Comparison of ENCODE assay signal across 10 cellular contexts in genomic region chr19:18191640-18192062, GRCh38. TPM values are rescaled to one million over a fixed set of nuclear protein-coding genes. Genes with fewer than 3 reads are reported as not detected.
DNase-seq lines count a peak whose midpoint lies in the region; TF ChIP-seq lines count a peak whose summit lies in the region.
"Had no signal": no experiment of that assay in that cellular context is flagged by ENCODE, and none has a peak within 500 bp of the region (broad histone marks: within the 10 kb centered on the region; RNA-seq: fewer than 3 reads in every experiment).

No MANE protein-coding gene starts in this region.

- peaks cover 20% of the 10 kb centered on the region for H3K4me1 Mint-ChIP-seq in activated T-helper 1 cell treated with anti-CD3 and anti-CD28 coated beads, Interleukin-12 subunit alpha, Interleukin-12 subunit beta, Interleukin-2, Interleukin-4 antibody, amounts not matched to agents 30 ng/mL and 10 ng/mL and 1 ng/mL, durations not matched to agents 14 hours and 24 hours and 36 hours (ENCODE audit: low read depth)

- H3K36me3 Mint-ChIP-seq in activated T-helper 1 cell treated with anti-CD3 and anti-CD28 coated beads, Interleukin-12 subunit alpha, Interleukin-12 subunit beta, Interleukin-2, Interleukin-4 antibody, amounts not matched to agents 30 ng/mL and 10 ng/mL and 1 ng/mL, durations not matched to agents 14 hours and 24 hours and 36 hours (ENCODE audit: low read depth) = no peaks in the 10 kb centered on the region

- H3K9ac ChIP-seq in iPS-20b (ENCODE audit: low read depth, low read length) = peak overlapping the region; percentile 66; the same call in 1 of the 2 replicates

- WGBS in stomach, 5 donors = 36 to 55% (median 47%) methylated on average over 5 of the region's 5 CpGs

- DNase-seq in NCI-H82 (lab: John Stamatoyannopoulos, UW) (peak; percentile 66), NCI-H82 treated with DMSO at 0.1 percent for 48 hours (lab: John Stamatoyannopoulos, UW; ENCODE audit: unreplicated experiment) (no peak), stomach (no peak), kidney glomerular epithelial cell (lab: John Stamatoyannopoulos, UW) (no peak), NK-92 (lab: John Stamatoyannopoulos, UW; ENCODE audit: unreplicated experiment) (no peak), cerebellar nuclear complex (lab: John Stamatoyannopoulos, UW) (no peak)
- no peak for DNase-seq in activated T-helper 1 cell treated with anti-CD3 and anti-CD28 coated beads, Interleukin-12 subunit alpha, Interleukin-12 subunit beta, Interleukin-2, Interleukin-4 antibody, amounts not matched to agents 30 ng/mL and 10 ng/mL and 1 ng/mL, durations not matched to agents 14 hours and 24 hours and 36 hours (ENCODE audit: low spot score)

- no peaks in the 10 kb centered on the region for H3K27me3 ChIP-seq in iPS-20b (ENCODE audit: insufficient read depth, low read length)
- H3K27me3 ChIP-seq in stomach = no peaks in the 10 kb centered on the region

- H3K27ac ChIP-seq in iPS-20b (ENCODE audit: low read length) (no peak overlapping the region), stomach (peak overlapping the region; percentile 81 to 98 (median 98))

- no peak overlapping the region for H3K4me3 ChIP-seq in iPS-20b (ENCODE audit: low read length)
- peak overlapping the region; percentile 52 to 72 (median 60) for H3K4me3 ChIP-seq in stomach

- TF ChIP-seq CTCF in stomach (IDR thresholded peaks at IDR 0.05) = no peak

- peaks cover 8% of the 10 kb centered on the region; the same call in 1 of the 2 replicates for H3K4me1 ChIP-seq in iPS-20b (ENCODE audit: insufficient read depth, low read length)
- H3K4me1 ChIP-seq in stomach = peaks cover 18 to 34% (median 28%) of the 10 kb centered on the region in 4 donors

- no peak for TF ChIP-seq POLR2A in stomach (IDR thresholded peaks at IDR 0.05)

- TF ChIP-seq EP300 in stomach (IDR thresholded peaks at IDR 0.05) = no peak

- H3K9me3 ChIP-seq in iPS-20b (ENCODE audit: insufficient read depth, low read depth, low read length) = no peaks in the 10 kb centered on the region
- H3K9me3 ChIP-seq in stomach = no peaks in the 10 kb centered on the region

- peak overlapping the region; percentile 90 for H3K27ac Mint-ChIP-seq in activated T-helper 1 cell treated with anti-CD3 and anti-CD28 coated beads, Interleukin-12 subunit alpha, Interleukin-12 subunit beta, Interleukin-2, Interleukin-4 antibody, amounts not matched to agents 30 ng/mL and 10 ng/mL and 1 ng/mL, durations not matched to agents 14 hours and 24 hours and 36 hours

- H3K36me3 ChIP-seq in iPS-20b (ENCODE audit: insufficient read depth, low read depth, low read length) = peaks cover 11% of the 10 kb centered on the region
- H3K36me3 ChIP-seq in stomach = peaks cover 6 to 12% (median 12%) of the 10 kb centered on the region in 4 donors

- peak overlapping the region; percentile 83 for H3K4me3 Mint-ChIP-seq in activated T-helper 1 cell treated with anti-CD3 and anti-CD28 coated beads, Interleukin-12 subunit alpha, Interleukin-12 subunit beta, Interleukin-2, Interleukin-4 antibody, amounts not matched to agents 30 ng/mL and 10 ng/mL and 1 ng/mL, durations not matched to agents 14 hours and 24 hours and 36 hours

- intact Hi-C loops in activated T-helper 1 cell treated with anti-CD3 and anti-CD28 coated beads, Interleukin-12 subunit alpha, Interleukin-12 subunit beta, Interleukin-2, Interleukin-4 antibody, amounts not matched to agents 30 ng/mL and 10 ng/mL and 1 ng/mL, durations not matched to agents 14 hours and 24 hours and 36 hours (cut with micrococcal nuclease) = loop anchor here (1.0 to 5.0 kb wide), 9 partner anchors 18 to 351 kb away; partner anchors contain the start of genes FKBP8, IFI30, JUND and LSM4
- intact Hi-C loops in stomach (cut with DNase I; ENCODE audit: low total_unique reads) = no loop called here

- H3K27me3 Mint-ChIP-seq in activated T-helper 1 cell treated with anti-CD3 and anti-CD28 coated beads, Interleukin-12 subunit alpha, Interleukin-12 subunit beta, Interleukin-2, Interleukin-4 antibody, amounts not matched to agents 30 ng/mL and 10 ng/mL and 1 ng/mL, durations not matched to agents 14 hours and 24 hours and 36 hours (ENCODE audit: insufficient read depth) = no peaks in the 10 kb centered on the region

- no peaks in the 10 kb centered on the region for H3K9me3 Mint-ChIP-seq in activated T-helper 1 cell treated with anti-CD3 and anti-CD28 coated beads, Interleukin-12 subunit alpha, Interleukin-12 subunit beta, Interleukin-2, Interleukin-4 antibody, amounts not matched to agents 30 ng/mL and 10 ng/mL and 1 ng/mL, durations not matched to agents 14 hours and 24 hours and 36 hours

RNA-seq across cellular contexts. Expression of gene MPV17L2, which starts 1.4 kb away (rescaled TPM):
- total RNA-seq in activated T-helper 1 cell treated with anti-CD3 and anti-CD28 coated beads, Interleukin-12 subunit alpha, Interleukin-12 subunit beta, Interleukin-2, Interleukin-4 antibody, amounts not matched to agents 30 ng/mL and 10 ng/mL and 1 ng/mL, durations not matched to agents 14 hours and 24 hours and 36 hours = 19.2 and 23.3 TPM in 2 replicates
- total RNA-seq in stomach = 100 to 1,000 TPM in 1 of 5 donors, 10 to 100 TPM in 2, 1 to 10 TPM in 2; 5.9 to 200 (median 13.0) TPM
- 10 to 100 TPM; 11.6 to 15.4 (median 13.3) TPM for polyA plus RNA-seq in stomach

RNA-seq across cellular contexts. Expression of gene RAB3A, which starts 12.2 kb away (rescaled TPM):
- total RNA-seq in activated T-helper 1 cell treated with anti-CD3 and anti-CD28 coated beads, Interleukin-12 subunit alpha, Interleukin-12 subunit beta, Interleukin-2, Interleukin-4 antibody, amounts not matched to agents 30 ng/mL and 10 ng/mL and 1 ng/mL, durations not matched to agents 14 hours and 24 hours and 36 hours = 7.2 and 11.0 TPM in 2 replicates
- 1 to 10 TPM in 3 of 5 donors, under 1 TPM in 1, not detected in 1; 0.87 to 2.2 (median 1.7) TPM for total RNA-seq in stomach
- polyA plus RNA-seq in stomach = 1 to 10 TPM; 1.4 to 2.2 (median 2.0) TPM

RNA-seq across cellular contexts. Expression of gene IFI30, which starts 18.0 kb away (rescaled TPM):
- total RNA-seq in activated T-helper 1 cell treated with anti-CD3 and anti-CD28 coated beads, Interleukin-12 subunit alpha, Interleukin-12 subunit beta, Interleukin-2, Interleukin-4 antibody, amounts not matched to agents 30 ng/mL and 10 ng/mL and 1 ng/mL, durations not matched to agents 14 hours and 24 hours and 36 hours = 45.3 and 49.9 TPM in 2 replicates
- total RNA-seq in stomach = 100 to 1,000 TPM in 1 of 5 donors, 10 to 100 TPM in 3, not detected in 1; 37.3 to 199 (median 43.9) TPM
- 100 to 1,000 TPM in 1 of 3 donors, 10 to 100 TPM in 2; 53.2 to 103 (median 82.9) TPM for polyA plus RNA-seq in stomach

RNA-seq across cellular contexts. Expression of gene PDE4C, which starts 34.6 kb away (rescaled TPM):
- not detected in 2 replicates for total RNA-seq in activated T-helper 1 cell treated with anti-CD3 and anti-CD28 coated beads, Interleukin-12 subunit alpha, Interleukin-12 subunit beta, Interleukin-2, Interleukin-4 antibody, amounts not matched to agents 30 ng/mL and 10 ng/mL and 1 ng/mL, durations not matched to agents 14 hours and 24 hours and 36 hours
- 10 to 100 TPM in 3 of 5 donors, 1 to 10 TPM in 1, under 1 TPM in 1; 0.87 to 25.4 (median 11.4) TPM for total RNA-seq in stomach
- polyA plus RNA-seq in stomach = under 1 TPM in 1 of 3 donors, not detected in 2; 0.95 TPM
- total RNA-seq: A172, subcutaneous adipose tissue had no signal

RNA-seq across cellular contexts. Expression of gene PIK3R2, which starts 38.7 kb away (rescaled TPM):
- total RNA-seq in activated T-helper 1 cell treated with anti-CD3 and anti-CD28 coated beads, Interleukin-12 subunit alpha, Interleukin-12 subunit beta, Interleukin-2, Interleukin-4 antibody, amounts not matched to agents 30 ng/mL and 10 ng/mL and 1 ng/mL, durations not matched to agents 14 hours and 24 hours and 36 hours = 14.7 and 15.6 TPM in 2 replicates
- 100 to 1,000 TPM in 1 of 5 donors, 10 to 100 TPM in 3, 1 to 10 TPM in 1; 6.6 to 490 (median 22.2) TPM for total RNA-seq in stomach
- polyA plus RNA-seq in stomach = 1 to 10 TPM; 2.0 to 5.5 (median 2.6) TPM
